Comparison of ENCODE assay signal across 1 cellular context in the genomic region with DNA sequence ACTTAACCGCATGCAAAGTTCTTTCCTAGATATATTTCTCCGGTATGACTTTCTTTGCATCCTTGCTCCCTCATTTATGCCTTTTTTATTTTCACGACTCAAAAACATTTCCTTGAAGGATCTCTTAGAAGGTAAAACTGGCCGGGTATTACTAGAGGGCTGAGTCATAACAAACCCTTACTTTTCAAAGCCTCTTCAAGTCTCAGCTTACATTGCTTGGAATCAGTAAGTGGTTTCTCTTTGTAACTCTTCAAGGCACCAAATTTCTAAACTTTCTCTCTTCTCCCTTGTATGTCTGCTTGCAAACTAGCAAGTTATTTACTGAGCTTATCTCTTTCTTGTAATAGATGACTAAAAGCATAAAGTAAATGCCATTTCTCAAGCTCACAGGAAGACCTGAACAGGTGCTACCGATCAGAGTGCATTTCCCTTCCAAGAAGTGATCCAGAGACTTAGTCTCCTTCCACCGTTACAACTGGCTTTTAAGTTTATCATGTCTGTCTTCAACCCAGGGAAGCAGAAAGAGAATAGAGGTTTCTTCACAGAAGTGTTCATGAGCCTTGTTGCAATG.
TF ChIP-seq lines count a peak whose summit lies in the region.

No MANE protein-coding gene starts in this region.

TF ChIP-seq in SK-N-SH treated with all-trans-retinoic acid at 6 μM for 48 hours, 23 proteins besides CTCF, POLR2A, EP300 and RAD21 (continued from another document):
- TF ChIP-seq CSRNP3 (CRISPR knock-in tag; IDR thresholded peaks at IDR 0.05) (no peak), TOX (CRISPR knock-in tag; IDR thresholded peaks at IDR 0.05; ENCODE audit: borderline replicate concordance) (no peak), ZNF565 (CRISPR knock-in tag; conservative IDR thresholded peaks at IDR 0.05; ENCODE audit: low read depth) (no peak)
